In genomic region chr3:42174679-42175660, GRCh38 we compare ENCODE assay signal across 24 cellular contexts.
DNase-seq lines count a peak whose midpoint lies in the region; ATAC-seq and TF ChIP-seq lines count a peak whose summit lies in the region.
"Had no signal": no experiment of that assay in that cellular context is flagged by ENCODE, and none has a peak within 500 bp of the region (broad histone marks: within the 10 kb centered on the region; RNA-seq: fewer than 3 reads in every experiment).

No MANE protein-coding gene starts in this region.

- no peak overlapping the region for H2AFZ ChIP-seq in mammary epithelial cell (ENCODE audit: low read depth, low read length)

- peak overlapping the region; percentile 60 to 69 for H3K27ac ChIP-seq in breast epithelium
- no peak overlapping the region for H3K27ac ChIP-seq in mammary epithelial cell (ENCODE audit: insufficient read depth, low read depth, low read length)
- no peak overlapping the region for H3K27ac ChIP-seq in body of pancreas
- H3K27ac ChIP-seq: left lung, pancreas, WERI-Rb-1 had no signal

- peaks cover 26% of the 10 kb centered on the region for H3K4me1 Mint-ChIP-seq in type B pancreatic cell (ENCODE audit: unreplicated experiment)
- H3K4me1 Mint-ChIP-seq in activated CD4-positive, alpha-beta T cell treated with anti-CD3 and anti-CD28 coated beads, Interleukin-2, amount 10 ng/mL, durations not matched to agents 24 days and 14 days, result peaks cover 32% of the 10 kb centered on the region

- H3K9ac ChIP-seq in mammary epithelial cell (ENCODE audit: insufficient read depth, low read length), result no peak overlapping the region
- peak overlapping the region; percentile 28 for H3K9ac ChIP-seq in adipocyte (ENCODE audit: low read length)

- H3K27me3 ChIP-seq in breast epithelium, result no peaks in the 10 kb centered on the region
- H3K27me3 ChIP-seq in mammary epithelial cell (ENCODE audit: insufficient read depth, low read length), result no peaks in the 10 kb centered on the region
- no peaks in the 10 kb centered on the region for H3K27me3 ChIP-seq in adipocyte (replicated peaks; ENCODE audit: control insufficient read depth, insufficient read depth, low read length)
- no peaks in the 10 kb centered on the region for H3K27me3 ChIP-seq in body of pancreas
- H3K27me3 ChIP-seq: left lung, MG63, pancreas had no signal

- H3K27ac Mint-ChIP-seq in type B pancreatic cell, result peak overlapping the region; percentile 44
- no peak overlapping the region for H3K27ac Mint-ChIP-seq in activated CD4-positive, alpha-beta T cell treated with anti-CD3 and anti-CD28 coated beads, Interleukin-2, amount 10 ng/mL, durations not matched to agents 24 days and 14 days
- H3K27ac Mint-ChIP-seq: activated CD4-positive, alpha-beta memory T cell treated with anti-CD3 and anti-CD28 coated beads, Interleukin-2, amount 10 ng/mL, durations not matched to agents 7 days and 5 days; activated naive CD4-positive, alpha-beta T cell treated with anti-CD3 and anti-CD28 coated beads, Interleukin-2, amount 50 U/mL, for 24 hours; CD4-positive, alpha-beta T cell had no signal

- in situ Hi-C loops in mammary epithelial cell (cut with MboI; ENCODE audit: low sequenced_read_pairs in 2 of 2), result loop anchor here in 1 of 2 donors (25.0 kb wide), 1 partner anchor 288 kb away; no protein-coding TSS in a partner anchor

- no peak for DNase-seq in breast epithelium (ENCODE audit: low spot score in 2 of 2)
- no peak for DNase-seq in mammary epithelial cell
- no peak for DNase-seq in adipocyte (ENCODE audit: low read depth)
- peak; percentile 50 for DNase-seq in midbrain (lab: John Stamatoyannopoulos, UW)
- DNase-seq in type B pancreatic cell (ENCODE audit: extremely low spot score, unreplicated experiment), result no peak
- DNase-seq in globus pallidus (ENCODE audit: low spot score), result no peak
- DNase-seq in body of pancreas, result no peak
- DNase-seq in activated CD4-positive, alpha-beta T cell treated with anti-CD3 and anti-CD28 coated beads, Interleukin-2, amount 10 ng/mL, durations not matched to agents 24 days and 14 days, result no peak
- DNase-seq: ACHN; activated CD4-positive, alpha-beta memory T cell treated with anti-CD3 and anti-CD28 coated beads, Interleukin-2, amount 10 ng/mL, durations not matched to agents 7 days and 5 days; activated T-cell treated with anti-CD3 and anti-CD28 coated beads, Interleukin-2, amount 50 U/mL, for 1 hour; CD4-positive, alpha-beta T cell; DMS79; left lung; MG63; NCI-H1694; NCI-H446 treated with DMSO at 0.1 percent for 48 hours; pancreas; Right ventricle myocardium superior; T-helper 2 cell; trophoblast cell; WERI-Rb-1 had no signal

- no peak for ATAC-seq in body of pancreas
- ATAC-seq: left lung, pancreas had no signal

- no peaks in the 10 kb centered on the region for H3K9me3 Mint-ChIP-seq in type B pancreatic cell
- H3K9me3 Mint-ChIP-seq in activated CD4-positive, alpha-beta T cell treated with anti-CD3 and anti-CD28 coated beads, Interleukin-2, amount 10 ng/mL, durations not matched to agents 24 days and 14 days, result no peaks in the 10 kb centered on the region
- H3K9me3 Mint-ChIP-seq: activated CD4-positive, alpha-beta memory T cell treated with anti-CD3 and anti-CD28 coated beads, Interleukin-2, amount 10 ng/mL, durations not matched to agents 7 days and 5 days; activated naive CD4-positive, alpha-beta T cell treated with anti-CD3 and anti-CD28 coated beads, Interleukin-2, amount 50 U/mL, for 24 hours; CD4-positive, alpha-beta T cell had no signal

- intact Hi-C loops in breast epithelium (cut with DNase I; ENCODE audit: low total_unique reads) (no loop called here), mammary epithelial cell (cut with micrococcal nuclease) (no loop called here), body of pancreas (cut with DNase I) (no loop called here)
- intact Hi-C loops in activated CD4-positive, alpha-beta T cell treated with anti-CD3 and anti-CD28 coated beads, Interleukin-2, amount 10 ng/mL, durations not matched to agents 24 days and 14 days (cut with micrococcal nuclease), result no loop called here

- H3K79me2 ChIP-seq in mammary epithelial cell (ENCODE audit: insufficient read depth, low read length), result peaks cover 80% of the 10 kb centered on the region

- no peak overlapping the region for H3K4me3 ChIP-seq in breast epithelium
- H3K4me3 ChIP-seq in mammary epithelial cell (replicated peaks in 1 of 3; ENCODE audit: insufficient read depth in 1 of 3, low read depth in 2 of 3, low read length in 3 of 3), result no peak overlapping the region
- no peak overlapping the region for H3K4me3 ChIP-seq in adipocyte (ENCODE audit: low read length)
- H3K4me3 ChIP-seq in body of pancreas, result no peak overlapping the region
- H3K4me3 ChIP-seq: left lung, MG63, pancreas, skin epidermis had no signal

- CTCF ChIA-PET in mammary epithelial cell (lab: Charles Lee; ENCODE audit: low non-redundant PET), result no interaction called here

- TF ChIP-seq POLR2A in breast epithelium (IDR thresholded peaks at IDR 0.05) (no peak), body of pancreas (IDR thresholded peaks at IDR 0.05) (no peak)

- H3K9me3 ChIP-seq in breast epithelium (no peaks in the 10 kb centered on the region), mammary epithelial cell (replicated peaks; ENCODE audit: insufficient read depth, low read length) (no peaks in the 10 kb centered on the region), adipocyte (ENCODE audit: control insufficient read depth, low read length) (no peaks in the 10 kb centered on the region), body of pancreas (no peaks in the 10 kb centered on the region)
- H3K9me3 ChIP-seq: left lung, MG63, pancreas had no signal

- dilution Hi-C loops in mammary epithelial cell (cut with HindIII; ENCODE audit: low sequenced_read_pairs), result loop anchor here (5.0 kb wide), 1 partner anchor 48 kb away; no protein-coding TSS in a partner anchor

- H3K36me3 Mint-ChIP-seq in type B pancreatic cell, result peaks cover 7% of the 10 kb centered on the region
- peaks cover 9% of the 10 kb centered on the region for H3K36me3 Mint-ChIP-seq in activated CD4-positive, alpha-beta T cell treated with anti-CD3 and anti-CD28 coated beads, Interleukin-2, amount 10 ng/mL, durations not matched to agents 24 days and 14 days (ENCODE audit: low read depth)

- BruUV-seq in mammary epithelial cell (replicated peaks; lab: Mats Ljungman, UMichigan), result no TSS peak

- no peaks in the 10 kb centered on the region for H4K20me1 ChIP-seq in mammary epithelial cell (ENCODE audit: insufficient read depth, low read length)

- TF ChIP-seq CTCF in breast epithelium (IDR thresholded peaks at IDR 0.05) (no peak), mammary epithelial cell (conservative IDR thresholded peaks at IDR 0.05 in 1 of 2, IDR thresholded peaks at IDR 0.05 in 1 of 2; ENCODE audit: extremely low read depth in 1 of 2, insufficient read depth in 1 of 2, low read depth in 1 of 2, low read length in 2 of 2) (no peak), type B pancreatic cell (conservative IDR thresholded peaks at IDR 0.05) (no peak), body of pancreas (IDR thresholded peaks at IDR 0.05) (no peak)

- H3K4me1 ChIP-seq in breast epithelium (peaks cover 0 to 10% of the 10 kb centered on the region in 2 donors), mammary epithelial cell (ENCODE audit: insufficient read depth, low read length) (peaks cover 17% of the 10 kb centered on the region), adipocyte (ENCODE audit: control insufficient read depth, insufficient read depth, low read length) (peaks cover 55% of the 10 kb centered on the region), body of pancreas (peaks cover 19% of the 10 kb centered on the region)

- H3K36me3 ChIP-seq in breast epithelium (no peaks in the 10 kb centered on the region), mammary epithelial cell (ENCODE audit: insufficient read depth, low read length) (no peaks in the 10 kb centered on the region), adipocyte (ENCODE audit: control insufficient read depth, insufficient read depth, low read length, severe bottlenecking) (no peaks in the 10 kb centered on the region), body of pancreas (replicated peaks in 1 of 2; ENCODE audit: insufficient read depth in 1 of 2, low read depth in 2 of 2) (no peaks in the 10 kb centered on the region)
- H3K36me3 ChIP-seq: MG63, pancreas had no signal

- H3K27me3 Mint-ChIP-seq in type B pancreatic cell, result no peaks in the 10 kb centered on the region
- no peaks in the 10 kb centered on the region for H3K27me3 Mint-ChIP-seq in activated CD4-positive, alpha-beta T cell treated with anti-CD3 and anti-CD28 coated beads, Interleukin-2, amount 10 ng/mL, durations not matched to agents 24 days and 14 days
- H3K27me3 Mint-ChIP-seq: activated CD4-positive, alpha-beta memory T cell treated with anti-CD3 and anti-CD28 coated beads, Interleukin-2, amount 10 ng/mL, durations not matched to agents 7 days and 5 days; activated naive CD4-positive, alpha-beta T cell treated with anti-CD3 and anti-CD28 coated beads, Interleukin-2, amount 50 U/mL, for 24 hours; CD4-positive, alpha-beta T cell had no signal

- no peak overlapping the region for H3K4me2 ChIP-seq in mammary epithelial cell (ENCODE audit: insufficient read depth, low read depth, low read length)

- WGBS in mammary epithelial cell (ENCODE audit: low coverage, missing lambda C conversion rate), result 92% methylated on average over 12 of the region's 12 CpGs
- 88 to 93% methylated on average over 12 of the region's 12 CpGs for WGBS in body of pancreas, 2 donors

- no peak overlapping the region for H3K4me3 Mint-ChIP-seq in type B pancreatic cell
- no peak overlapping the region for H3K4me3 Mint-ChIP-seq in activated CD4-positive, alpha-beta T cell treated with anti-CD3 and anti-CD28 coated beads, Interleukin-2, amount 10 ng/mL, durations not matched to agents 24 days and 14 days
- H3K4me3 Mint-ChIP-seq: activated CD4-positive, alpha-beta memory T cell treated with anti-CD3 and anti-CD28 coated beads, Interleukin-2, amount 10 ng/mL, durations not matched to agents 7 days and 5 days; activated naive CD4-positive, alpha-beta T cell treated with anti-CD3 and anti-CD28 coated beads, Interleukin-2, amount 50 U/mL, for 24 hours; CD4-positive, alpha-beta T cell had no signal

Comparison
In these comparisons a context has a peak if more than half of its experiments do, and no peak if none do; other contexts are left out.
1. H3K27ac ChIP-seq: peak in breast epithelium (2 of 2); none in mammary epithelial cell (single experiment) and body of pancreas (0 of 4).